Comparison of ENCODE assay signal across 1 cellular context in the genomic region with DNA sequence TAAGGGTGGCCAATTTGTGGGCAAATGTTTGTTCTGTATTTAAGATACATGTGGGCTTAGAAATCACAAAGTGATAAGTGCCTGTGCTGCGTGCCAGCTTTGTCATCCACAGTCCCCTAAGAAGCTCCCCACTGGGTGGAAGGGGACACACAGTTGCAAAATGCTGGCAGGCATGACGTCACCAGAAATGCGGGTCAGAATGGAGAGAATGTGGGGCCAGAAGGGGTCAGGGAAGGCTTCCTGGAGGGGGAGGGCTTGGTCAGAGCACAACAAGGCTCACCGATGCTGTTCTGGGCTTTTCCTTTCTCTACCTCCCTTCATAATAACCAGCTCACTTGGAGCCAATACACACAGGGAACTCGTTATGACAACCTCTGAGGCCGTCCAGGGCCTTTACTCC.
TF ChIP-seq lines count a peak whose summit lies in the region.

No MANE protein-coding gene starts in this region.

TF ChIP-seq in H1, 55 proteins besides CTCF, POLR2A, EP300 and RAD21:
- TF ChIP-seq BCL11A (IDR thresholded peaks at IDR 0.05; ENCODE audit: low read depth in 2 of 2, low read length in 2 of 2) (no peak), SRF (IDR thresholded peaks at IDR 0.05; ENCODE audit: low read depth, low read length) (no peak), GABPA (IDR thresholded peaks at IDR 0.05; ENCODE audit: borderline replicate concordance, insufficient read depth, low read length) (no peak), TBP (IDR thresholded peaks at IDR 0.05; ENCODE audit: low read depth, low read length) (no peak), SIN3A (conservative IDR thresholded peaks at IDR 0.05 in 1 of 2, IDR thresholded peaks at IDR 0.05 in 1 of 2; ENCODE audit: low read depth in 1 of 2, low read length in 2 of 2) (no peak), TAF7 (optimal IDR thresholded peaks at IDR 0.05; ENCODE audit: borderline replicate concordance, low read depth, low read length) (no peak), FOSL1 (IDR thresholded peaks at IDR 0.05; ENCODE audit: insufficient read depth, low read depth, low read length) (no peak), CBX8 (IDR thresholded peaks at IDR 0.05; ENCODE audit: borderline replicate concordance, low read depth, low read length) (no peak), NRF1 (IDR thresholded peaks at IDR 0.05; ENCODE audit: low read depth, low read length) (no peak), CTBP2 (IDR thresholded peaks at IDR 0.05; ENCODE audit: borderline replicate concordance, insufficient read depth, insufficient read length, low read length) (no peak), EGR1 (IDR thresholded peaks at IDR 0.05; ENCODE audit: borderline replicate concordance, low read depth, low read length) (no peak), JUND (IDR thresholded peaks at IDR 0.05; ENCODE audit: low read length) (no peak)
- TF ChIP-seq, protein P1, sequence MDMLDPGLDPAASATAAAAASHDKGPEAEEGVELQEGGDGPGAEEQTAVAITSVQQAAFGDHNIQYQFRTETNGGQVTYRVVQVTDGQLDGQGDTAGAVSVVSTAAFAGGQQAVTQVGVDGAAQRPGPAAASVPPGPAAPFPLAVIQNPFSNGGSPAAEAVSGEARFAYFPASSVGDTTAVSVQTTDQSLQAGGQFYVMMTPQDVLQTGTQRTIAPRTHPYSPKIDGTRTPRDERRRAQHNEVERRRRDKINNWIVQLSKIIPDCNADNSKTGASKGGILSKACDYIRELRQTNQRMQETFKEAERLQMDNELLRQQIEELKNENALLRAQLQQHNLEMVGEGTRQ (IDR thresholded peaks at IDR 0.05; ENCODE audit: low read length): no peak
- TF ChIP-seq, protein P2, sequence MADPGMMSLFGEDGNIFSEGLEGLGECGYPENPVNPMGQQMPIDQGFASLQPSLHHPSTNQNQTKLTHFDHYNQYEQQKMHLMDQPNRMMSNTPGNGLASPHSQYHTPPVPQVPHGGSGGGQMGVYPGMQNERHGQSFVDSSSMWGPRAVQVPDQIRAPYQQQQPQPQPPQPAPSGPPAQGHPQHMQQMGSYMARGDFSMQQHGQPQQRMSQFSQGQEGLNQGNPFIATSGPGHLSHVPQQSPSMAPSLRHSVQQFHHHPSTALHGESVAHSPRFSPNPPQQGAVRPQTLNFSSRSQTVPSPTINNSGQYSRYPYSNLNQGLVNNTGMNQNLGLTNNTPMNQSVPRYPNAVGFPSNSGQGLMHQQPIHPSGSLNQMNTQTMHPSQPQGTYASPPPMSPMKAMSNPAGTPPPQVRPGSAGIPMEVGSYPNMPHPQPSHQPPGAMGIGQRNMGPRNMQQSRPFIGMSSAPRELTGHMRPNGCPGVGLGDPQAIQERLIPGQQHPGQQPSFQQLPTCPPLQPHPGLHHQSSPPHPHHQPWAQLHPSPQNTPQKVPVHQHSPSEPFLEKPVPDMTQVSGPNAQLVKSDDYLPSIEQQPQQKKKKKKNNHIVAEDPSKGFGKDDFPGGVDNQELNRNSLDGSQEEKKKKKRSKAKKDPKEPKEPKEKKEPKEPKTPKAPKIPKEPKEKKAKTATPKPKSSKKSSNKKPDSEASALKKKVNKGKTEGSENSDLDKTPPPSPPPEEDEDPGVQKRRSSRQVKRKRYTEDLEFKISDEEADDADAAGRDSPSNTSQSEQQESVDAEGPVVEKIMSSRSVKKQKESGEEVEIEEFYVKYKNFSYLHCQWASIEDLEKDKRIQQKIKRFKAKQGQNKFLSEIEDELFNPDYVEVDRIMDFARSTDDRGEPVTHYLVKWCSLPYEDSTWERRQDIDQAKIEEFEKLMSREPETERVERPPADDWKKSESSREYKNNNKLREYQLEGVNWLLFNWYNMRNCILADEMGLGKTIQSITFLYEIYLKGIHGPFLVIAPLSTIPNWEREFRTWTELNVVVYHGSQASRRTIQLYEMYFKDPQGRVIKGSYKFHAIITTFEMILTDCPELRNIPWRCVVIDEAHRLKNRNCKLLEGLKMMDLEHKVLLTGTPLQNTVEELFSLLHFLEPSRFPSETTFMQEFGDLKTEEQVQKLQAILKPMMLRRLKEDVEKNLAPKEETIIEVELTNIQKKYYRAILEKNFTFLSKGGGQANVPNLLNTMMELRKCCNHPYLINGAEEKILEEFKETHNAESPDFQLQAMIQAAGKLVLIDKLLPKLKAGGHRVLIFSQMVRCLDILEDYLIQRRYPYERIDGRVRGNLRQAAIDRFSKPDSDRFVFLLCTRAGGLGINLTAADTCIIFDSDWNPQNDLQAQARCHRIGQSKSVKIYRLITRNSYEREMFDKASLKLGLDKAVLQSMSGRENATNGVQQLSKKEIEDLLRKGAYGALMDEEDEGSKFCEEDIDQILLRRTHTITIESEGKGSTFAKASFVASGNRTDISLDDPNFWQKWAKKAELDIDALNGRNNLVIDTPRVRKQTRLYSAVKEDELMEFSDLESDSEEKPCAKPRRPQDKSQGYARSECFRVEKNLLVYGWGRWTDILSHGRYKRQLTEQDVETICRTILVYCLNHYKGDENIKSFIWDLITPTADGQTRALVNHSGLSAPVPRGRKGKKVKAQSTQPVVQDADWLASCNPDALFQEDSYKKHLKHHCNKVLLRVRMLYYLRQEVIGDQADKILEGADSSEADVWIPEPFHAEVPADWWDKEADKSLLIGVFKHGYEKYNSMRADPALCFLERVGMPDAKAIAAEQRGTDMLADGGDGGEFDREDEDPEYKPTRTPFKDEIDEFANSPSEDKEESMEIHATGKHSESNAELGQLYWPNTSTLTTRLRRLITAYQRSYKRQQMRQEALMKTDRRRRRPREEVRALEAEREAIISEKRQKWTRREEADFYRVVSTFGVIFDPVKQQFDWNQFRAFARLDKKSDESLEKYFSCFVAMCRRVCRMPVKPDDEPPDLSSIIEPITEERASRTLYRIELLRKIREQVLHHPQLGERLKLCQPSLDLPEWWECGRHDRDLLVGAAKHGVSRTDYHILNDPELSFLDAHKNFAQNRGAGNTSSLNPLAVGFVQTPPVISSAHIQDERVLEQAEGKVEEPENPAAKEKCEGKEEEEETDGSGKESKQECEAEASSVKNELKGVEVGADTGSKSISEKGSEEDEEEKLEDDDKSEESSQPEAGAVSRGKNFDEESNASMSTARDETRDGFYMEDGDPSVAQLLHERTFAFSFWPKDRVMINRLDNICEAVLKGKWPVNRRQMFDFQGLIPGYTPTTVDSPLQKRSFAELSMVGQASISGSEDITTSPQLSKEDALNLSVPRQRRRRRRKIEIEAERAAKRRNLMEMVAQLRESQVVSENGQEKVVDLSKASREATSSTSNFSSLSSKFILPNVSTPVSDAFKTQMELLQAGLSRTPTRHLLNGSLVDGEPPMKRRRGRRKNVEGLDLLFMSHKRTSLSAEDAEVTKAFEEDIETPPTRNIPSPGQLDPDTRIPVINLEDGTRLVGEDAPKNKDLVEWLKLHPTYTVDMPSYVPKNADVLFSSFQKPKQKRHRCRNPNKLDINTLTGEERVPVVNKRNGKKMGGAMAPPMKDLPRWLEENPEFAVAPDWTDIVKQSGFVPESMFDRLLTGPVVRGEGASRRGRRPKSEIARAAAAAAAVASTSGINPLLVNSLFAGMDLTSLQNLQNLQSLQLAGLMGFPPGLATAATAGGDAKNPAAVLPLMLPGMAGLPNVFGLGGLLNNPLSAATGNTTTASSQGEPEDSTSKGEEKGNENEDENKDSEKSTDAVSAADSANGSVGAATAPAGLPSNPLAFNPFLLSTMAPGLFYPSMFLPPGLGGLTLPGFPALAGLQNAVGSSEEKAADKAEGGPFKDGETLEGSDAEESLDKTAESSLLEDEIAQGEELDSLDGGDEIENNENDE (IDR thresholded peaks at IDR 0.05; ENCODE audit: insufficient replicate concordance, low read length): no peak
- TF ChIP-seq, protein P3, sequence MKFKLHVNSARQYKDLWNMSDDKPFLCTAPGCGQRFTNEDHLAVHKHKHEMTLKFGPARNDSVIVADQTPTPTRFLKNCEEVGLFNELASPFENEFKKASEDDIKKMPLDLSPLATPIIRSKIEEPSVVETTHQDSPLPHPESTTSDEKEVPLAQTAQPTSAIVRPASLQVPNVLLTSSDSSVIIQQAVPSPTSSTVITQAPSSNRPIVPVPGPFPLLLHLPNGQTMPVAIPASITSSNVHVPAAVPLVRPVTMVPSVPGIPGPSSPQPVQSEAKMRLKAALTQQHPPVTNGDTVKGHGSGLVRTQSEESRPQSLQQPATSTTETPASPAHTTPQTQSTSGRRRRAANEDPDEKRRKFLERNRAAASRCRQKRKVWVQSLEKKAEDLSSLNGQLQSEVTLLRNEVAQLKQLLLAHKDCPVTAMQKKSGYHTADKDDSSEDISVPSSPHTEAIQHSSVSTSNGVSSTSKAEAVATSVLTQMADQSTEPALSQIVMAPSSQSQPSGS (IDR thresholded peaks at IDR 0.05; ENCODE audit: low read length): no peak
